25 cellular contexts compared by ENCODE assay signal in the genomic region with DNA sequence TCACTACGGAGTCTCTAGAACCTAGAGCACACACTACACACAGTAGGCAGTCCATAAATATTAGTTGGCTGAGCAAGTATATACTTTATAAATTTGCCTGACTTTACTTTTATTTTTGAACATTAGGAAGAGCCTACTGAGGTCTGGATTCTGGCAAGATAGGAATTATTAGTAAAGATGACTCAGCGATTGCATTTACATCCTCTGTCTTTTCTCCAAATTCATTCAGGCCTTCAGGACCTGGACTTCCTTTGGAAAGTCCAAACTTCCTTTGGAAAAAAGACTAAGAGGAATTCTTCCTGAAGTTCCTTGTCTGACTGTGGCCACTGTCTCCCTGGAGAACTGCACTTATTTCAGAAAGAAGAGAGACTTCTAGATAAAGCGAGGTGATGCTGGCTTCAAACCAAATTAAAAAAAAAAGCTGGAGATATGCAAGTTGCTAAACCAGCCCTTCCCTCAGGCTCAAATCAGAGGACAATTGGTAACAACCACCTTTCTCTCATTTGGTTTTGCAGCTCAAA.
DNase-seq lines count a peak whose midpoint lies in the region; ATAC-seq and TF ChIP-seq lines count a peak whose summit lies in the region.
"Had no signal": no experiment of that assay in that cellular context is flagged by ENCODE, and none has a peak within 500 bp of the region (broad histone marks: within the 10 kb centered on the region; RNA-seq: fewer than 3 reads in every experiment).

No MANE protein-coding gene starts in this region.

- no peak overlapping the region for H3K4me2 ChIP-seq in GM23248 (ENCODE audit: unreplicated experiment)
- H3K4me2 ChIP-seq in mammary epithelial cell (ENCODE audit: insufficient read depth, low read depth, low read length): no peak overlapping the region
- no peak overlapping the region for H3K4me2 ChIP-seq in Karpas-422 (ENCODE audit: low read depth, low read length, poor library complexity, severe bottlenecking)
- H3K4me2 ChIP-seq: neural progenitor cell had no signal

- no peak for ATAC-seq in HG03135 (IDR thresholded peaks at IDR 0.05; ENCODE audit: unreplicated experiment)
- ATAC-seq: foreskin keratinocyte, left ventricle myocardium superior, T-helper 17 cell had no signal

- intact Hi-C loops in mammary epithelial cell (cut with micrococcal nuclease): no loop called here

- dilution Hi-C loops in mammary epithelial cell (cut with HindIII; ENCODE audit: low sequenced_read_pairs): no loop called here

- H3K9me3 ChIP-seq in GM23248 (ENCODE audit: low read depth) (no peaks in the 10 kb centered on the region), mammary epithelial cell (replicated peaks; ENCODE audit: insufficient read depth, low read length) (no peaks in the 10 kb centered on the region), Karpas-422 (ENCODE audit: low read length) (no peaks in the 10 kb centered on the region)
- H3K9me3 ChIP-seq: adrenal gland, sigmoid colon had no signal

- in situ Hi-C loops in GM23248 (cut with MboI) (no loop called here), mammary epithelial cell (cut with MboI; ENCODE audit: low sequenced_read_pairs in 2 of 2) (no loop called here)

- WGBS in GM23248 (ENCODE audit: low coverage in 1 of 2, low lambda C conversion rate in 2 of 2, missing lambda C conversion rate in 2 of 2), 2 experiments: 89 to 92% methylated on average over 3 of the region's 3 CpGs
- 33% methylated on average over 3 of the region's 3 CpGs for WGBS in mammary epithelial cell (ENCODE audit: low coverage, missing lambda C conversion rate)

- no TSS peak for BruUV-seq in mammary epithelial cell (replicated peaks; lab: Mats Ljungman, UMichigan)

- H3K4me1 ChIP-seq in GM23248 (ENCODE audit: insufficient read depth) (peaks cover 5% of the 10 kb centered on the region; the same call in 1 of the 2 replicates), mammary epithelial cell (ENCODE audit: insufficient read depth, low read length) (peaks cover 11% of the 10 kb centered on the region), Karpas-422 (ENCODE audit: low read length) (no peaks in the 10 kb centered on the region)
- H3K4me1 ChIP-seq: adrenal gland, neural progenitor cell had no signal

- no peaks in the 10 kb centered on the region for H3K79me2 ChIP-seq in GM23248 (ENCODE audit: insufficient read depth)
- H3K79me2 ChIP-seq in mammary epithelial cell (ENCODE audit: insufficient read depth, low read length): no peaks in the 10 kb centered on the region
- H3K79me2 ChIP-seq in Karpas-422 (ENCODE audit: low read length): no peaks in the 10 kb centered on the region

- H3K9me2 ChIP-seq in GM23248 (ENCODE audit: insufficient read depth) (no peaks in the 10 kb centered on the region), Karpas-422 (replicated peaks; ENCODE audit: insufficient read depth, low read length) (no peaks in the 10 kb centered on the region)

- H3K36me3 ChIP-seq in GM23248 (ENCODE audit: low read depth) (no peaks in the 10 kb centered on the region), mammary epithelial cell (ENCODE audit: insufficient read depth, low read length) (no peaks in the 10 kb centered on the region), Karpas-422 (ENCODE audit: insufficient read depth, low read length) (no peaks in the 10 kb centered on the region)
- H3K36me3 ChIP-seq: adrenal gland, neural progenitor cell, sigmoid colon had no signal

- peak; percentile 58 for DNase-seq in GM23248
- peak; percentile 26 for DNase-seq in mammary epithelial cell
- peak; percentile 72 for DNase-seq in fibroblast of the aortic adventitia (ENCODE audit: low read depth)
- DNase-seq in renal cortical epithelial cell (ENCODE audit: low read depth): peak; percentile 19
- no peak for DNase-seq in Karpas-422
- no peak for DNase-seq in activated CD4-positive, alpha-beta T cell treated with anti-CD3 and anti-CD28 coated beads, Interleukin-2, amount 50 U/mL, for 48 hours
- DNase-seq: activated CD8-positive, alpha-beta memory T cell treated with anti-CD3 and anti-CD28 coated beads for 24 hours; activated naive CD4-positive, alpha-beta T cell; activated T-cell treated with anti-CD3 and anti-CD28 coated beads, Interleukin-2, amount 50 U/mL, for 1 hour; adrenal gland; AML-193; CD4-positive, alpha-beta memory T cell; DMS 273 treated with DMSO at 0.1 percent for 48 hours; KG1; left ventricle myocardium superior; MV-4-11; NCI-H2171; NCI-H524 treated with DMSO at 0.1 percent for 48 hours; RPMI8226; sigmoid colon; T-helper 17 cell; trophoblast cell had no signal

- no peaks in the 10 kb centered on the region for H3F3A ChIP-seq in GM23248 (ENCODE audit: insufficient read depth)

- TF ChIP-seq CTCF in mammary epithelial cell (conservative IDR thresholded peaks at IDR 0.05 in 1 of 2, IDR thresholded peaks at IDR 0.05 in 1 of 2; ENCODE audit: extremely low read depth in 1 of 2, insufficient read depth in 1 of 2, low read depth in 1 of 2, low read length in 2 of 2) (no peak), fibroblast of the aortic adventitia (IDR thresholded peaks at IDR 0.05; ENCODE audit: insufficient read depth, low read length) (no peak)

- H3K27ac ChIP-seq in GM23248 (peak overlapping the region; percentile 3; the same call in 1 of the 2 replicates), mammary epithelial cell (ENCODE audit: insufficient read depth, low read depth, low read length) (no peak overlapping the region), Karpas-422 (ENCODE audit: low read length) (no peak overlapping the region)
- H3K27ac ChIP-seq: adrenal gland, foreskin keratinocyte, neural progenitor cell, sigmoid colon had no signal

- no peaks in the 10 kb centered on the region for H4K20me1 ChIP-seq in GM23248 (ENCODE audit: insufficient read depth)
- no peaks in the 10 kb centered on the region for H4K20me1 ChIP-seq in mammary epithelial cell (ENCODE audit: insufficient read depth, low read length)
- H4K20me1 ChIP-seq in Karpas-422 (ENCODE audit: insufficient read depth, low read depth, low read length): no peaks in the 10 kb centered on the region

- CTCF ChIA-PET in mammary epithelial cell (lab: Charles Lee; ENCODE audit: low non-redundant PET): no interaction called here

- H2AFZ ChIP-seq in GM23248 (peak overlapping the region; percentile 34), mammary epithelial cell (ENCODE audit: low read depth, low read length) (peak overlapping the region; percentile 60), Karpas-422 (ENCODE audit: low read length) (no peak overlapping the region)
- H2AFZ ChIP-seq: neural progenitor cell had no signal

- no peak overlapping the region for H3K9ac ChIP-seq in GM23248
- no peak overlapping the region for H3K9ac ChIP-seq in mammary epithelial cell (ENCODE audit: insufficient read depth, low read length)
- H3K9ac ChIP-seq in Karpas-422 (ENCODE audit: low read length): no peak overlapping the region
- H3K9ac ChIP-seq: neural progenitor cell had no signal

- H3K4me3 ChIP-seq in GM23248 (no peak overlapping the region), mammary epithelial cell (replicated peaks in 1 of 3; ENCODE audit: insufficient read depth in 1 of 3, low read depth in 2 of 3, low read length in 3 of 3) (no peak overlapping the region), fibroblast of the aortic adventitia (ENCODE audit: low read depth, low read length) (no peak overlapping the region), Karpas-422 (ENCODE audit: low read length) (no peak overlapping the region)
- H3K4me3 ChIP-seq: adrenal gland, neural progenitor cell, sigmoid colon had no signal

- no peaks in the 10 kb centered on the region for H3K27me3 ChIP-seq in GM23248 (replicated peaks; ENCODE audit: insufficient read depth)
- no peaks in the 10 kb centered on the region for H3K27me3 ChIP-seq in mammary epithelial cell (ENCODE audit: insufficient read depth, low read length)
- no peaks in the 10 kb centered on the region for H3K27me3 ChIP-seq in Karpas-422 (ENCODE audit: low read length)
- H3K27me3 ChIP-seq: adrenal gland, foreskin keratinocyte, neural progenitor cell, sigmoid colon had no signal

Comparison
In these comparisons a context has a peak if more than half of its experiments do, and no peak if none do; other contexts are left out.
1. DNase-seq: peak in GM23248 (single experiment), mammary epithelial cell (single experiment), fibroblast of the aortic adventitia (single experiment) and renal cortical epithelial cell (single experiment); none in Karpas-422 (single experiment) and activated CD4-positive, alpha-beta T cell treated with anti-CD3 and anti-CD28 coated beads, Interleukin-2, amount 50 U/mL, for 48 hours (0 of 2).